In genomic region chr10:29273478-29273877, GRCh38 we compare ENCODE assay signal across 27 cellular contexts. TPM values are rescaled to one million over a fixed set of nuclear protein-coding genes. Genes with fewer than 3 reads are reported as not detected.
DNase-seq lines count a peak whose midpoint lies in the region; ATAC-seq and TF ChIP-seq lines count a peak whose summit lies in the region.
"Had no signal": no experiment of that assay in that cellular context is flagged by ENCODE, and none has a peak within 500 bp of the region (broad histone marks: within the 10 kb centered on the region; RNA-seq: fewer than 3 reads in every experiment).

No MANE protein-coding gene starts in this region.

- H3K27ac Mint-ChIP-seq in endodermal cell = peak overlapping the region; percentile 81
- H3K27ac Mint-ChIP-seq in activated CD4-positive, alpha-beta T cell treated with anti-CD3 and anti-CD28 coated beads, Interleukin-2, amount 10 ng/mL, durations not matched to agents 24 days and 14 days = no peak overlapping the region
- H3K27ac Mint-ChIP-seq: CD4-positive, alpha-beta T cell had no signal

- H2BK5ac ChIP-seq in neuronal stem cell (ENCODE audit: low read length) = no peak overlapping the region

- H3K27ac ChIP-seq in endodermal cell (ENCODE audit: low read depth, low read length) (no peak overlapping the region), neuronal stem cell (replicated peaks; ENCODE audit: low read length) (no peak overlapping the region)
- H3K27ac ChIP-seq: 22Rv1, BLaER1, GM23248, RWPE1 had no signal

- H3K4me2 ChIP-seq in neuronal stem cell (ENCODE audit: insufficient read depth, low read length, poor library complexity, severe bottlenecking) = no peak overlapping the region
- H3K4me2 ChIP-seq: BLaER1 had no signal

- H4K8ac ChIP-seq in neuronal stem cell (ENCODE audit: low read depth, low read length) = no peak overlapping the region

- peaks cover 16% of the 10 kb centered on the region for H3K9me3 Mint-ChIP-seq in endodermal cell
- H3K9me3 Mint-ChIP-seq in activated CD4-positive, alpha-beta T cell treated with anti-CD3 and anti-CD28 coated beads, Interleukin-2, amount 10 ng/mL, durations not matched to agents 24 days and 14 days = no peaks in the 10 kb centered on the region
- H3K9me3 Mint-ChIP-seq: CD4-positive, alpha-beta T cell had no signal

- peaks cover 4% of the 10 kb centered on the region for H3K4me1 Mint-ChIP-seq in endodermal cell
- no peaks in the 10 kb centered on the region for H3K4me1 Mint-ChIP-seq in activated CD4-positive, alpha-beta T cell treated with anti-CD3 and anti-CD28 coated beads, Interleukin-2, amount 10 ng/mL, durations not matched to agents 24 days and 14 days

- DNase-seq in ELF-1 (ENCODE audit: low read depth, low spot score) = peak; percentile 67
- DNase-seq in endodermal cell = peak; percentile 85
- peak; percentile 22 for DNase-seq in kidney tubule cell (ENCODE audit: low spot score)
- no peak for DNase-seq in neuronal stem cell (ENCODE audit: low spot score)
- no peak for DNase-seq in SHP77 treated with DMSO at 0.1 percent for 48 hours (lab: John Stamatoyannopoulos, UW)
- DNase-seq in activated CD4-positive, alpha-beta T cell treated with anti-CD3 and anti-CD28 coated beads, Interleukin-2, amount 10 ng/mL, durations not matched to agents 24 days and 14 days = no peak
- DNase-seq: ACHN; CD4-positive, alpha-beta T cell; COR-L47; DMS79; GM23248; MG63; NCI-H1417; NCI-H187; NCI-H2107; NCI-H446 treated with DMSO at 0.1 percent for 48 hours; NCI-H526 treated with DMSO at 0.1 percent for 48 hours; PC-3; SIG-M5 had no signal

- peak overlapping the region; percentile 25 for H3K4me3 ChIP-seq in endodermal cell (ENCODE audit: low read length)
- H3K4me3 ChIP-seq in neuronal stem cell (ENCODE audit: low read length in 2 of 2) = no peak overlapping the region
- H3K4me3 ChIP-seq: BLaER1, GM23248, MG63 had no signal

- H3K18ac ChIP-seq in neuronal stem cell (ENCODE audit: low read length) = no peak overlapping the region

- no peak overlapping the region for H3K4ac ChIP-seq in neuronal stem cell (ENCODE audit: low read length)

- H2AK5ac ChIP-seq in neuronal stem cell (ENCODE audit: low read depth, low read length) = no peak overlapping the region

- H3K23ac ChIP-seq in neuronal stem cell (ENCODE audit: low read depth, low read length, poor library complexity) = no peak overlapping the region

- no peaks in the 10 kb centered on the region for H3K36me3 Mint-ChIP-seq in endodermal cell (ENCODE audit: low read depth)
- H3K36me3 Mint-ChIP-seq in activated CD4-positive, alpha-beta T cell treated with anti-CD3 and anti-CD28 coated beads, Interleukin-2, amount 10 ng/mL, durations not matched to agents 24 days and 14 days (ENCODE audit: low read depth) = no peaks in the 10 kb centered on the region

- no peak for TF ChIP-seq CTCF in endodermal cell (conservative IDR thresholded peaks at IDR 0.05)

- peak overlapping the region; percentile 3 for H3K4me3 Mint-ChIP-seq in endodermal cell
- no peak overlapping the region for H3K4me3 Mint-ChIP-seq in activated CD4-positive, alpha-beta T cell treated with anti-CD3 and anti-CD28 coated beads, Interleukin-2, amount 10 ng/mL, durations not matched to agents 24 days and 14 days
- H3K4me3 Mint-ChIP-seq: CD4-positive, alpha-beta T cell had no signal

- no peak overlapping the region for H3K14ac ChIP-seq in neuronal stem cell (ENCODE audit: low read length)

- H3K79me1 ChIP-seq in neuronal stem cell (ENCODE audit: low read depth, low read length) = no peaks in the 10 kb centered on the region

- H3K4me1 ChIP-seq in endodermal cell (ENCODE audit: control insufficient read depth, insufficient read depth, low read length) = no peaks in the 10 kb centered on the region
- H3K4me1 ChIP-seq in neuronal stem cell (ENCODE audit: control insufficient read depth in 2 of 2, insufficient read depth in 1 of 2, low read depth in 1 of 2, low read length in 2 of 2) = peaks cover 0 to 1% of the 10 kb centered on the region in 2 donors
- H3K4me1 ChIP-seq: BLaER1 had no signal

- H3K36me3 ChIP-seq in endodermal cell (ENCODE audit: control insufficient read depth, insufficient read depth, low read length) (no peaks in the 10 kb centered on the region), neuronal stem cell (replicated peaks in 1 of 2; ENCODE audit: control insufficient read depth in 2 of 2, insufficient read depth in 2 of 2, low read length in 2 of 2) (no peaks in the 10 kb centered on the region)
- H3K36me3 ChIP-seq: BLaER1, MG63 had no signal

- no peaks in the 10 kb centered on the region for H3K27me3 Mint-ChIP-seq in endodermal cell (ENCODE audit: insufficient read depth)
- no peaks in the 10 kb centered on the region for H3K27me3 Mint-ChIP-seq in activated CD4-positive, alpha-beta T cell treated with anti-CD3 and anti-CD28 coated beads, Interleukin-2, amount 10 ng/mL, durations not matched to agents 24 days and 14 days

- H3K27me3 ChIP-seq in endodermal cell (ENCODE audit: control insufficient read depth, insufficient read depth, low read length, poor library complexity, severe bottlenecking) (no peaks in the 10 kb centered on the region), neuronal stem cell (ENCODE audit: control insufficient read depth in 3 of 3, insufficient read depth in 3 of 3, low read depth in 1 of 3, low read length in 3 of 3) (no peaks in the 10 kb centered on the region)
- H3K27me3 ChIP-seq: BLaER1, MG63 had no signal

- no peak overlapping the region for H2AFZ ChIP-seq in neuronal stem cell (ENCODE audit: low read length)
- H2AFZ ChIP-seq: GM23248 had no signal

- no peak overlapping the region for H2BK15ac ChIP-seq in neuronal stem cell (ENCODE audit: low read length)

- H2BK120ac ChIP-seq in neuronal stem cell (ENCODE audit: low read depth, low read length) = no peak overlapping the region

- intact Hi-C loops in activated CD4-positive, alpha-beta T cell treated with anti-CD3 and anti-CD28 coated beads, Interleukin-2, amount 10 ng/mL, durations not matched to agents 24 days and 14 days (cut with micrococcal nuclease) = no loop called here

- no peak overlapping the region for H3K9ac ChIP-seq in endodermal cell (ENCODE audit: extremely low read depth, low read length, poor library complexity, severe bottlenecking)
- no peak overlapping the region for H3K9ac ChIP-seq in neuronal stem cell (ENCODE audit: low read depth, low read length, poor library complexity)
- H3K9ac ChIP-seq: BLaER1, GM23248 had no signal

- H3K9me3 ChIP-seq in endodermal cell (ENCODE audit: control insufficient read depth, low read length) (peaks cover 30% of the 10 kb centered on the region), neuronal stem cell (replicated peaks in 1 of 2; ENCODE audit: control insufficient read depth in 2 of 2, insufficient read depth in 1 of 2, low read depth in 1 of 2, low read length in 2 of 2) (no peaks in the 10 kb centered on the region)
- H3K9me3 ChIP-seq: BLaER1, MG63 had no signal

- ATAC-seq in GM19035 (IDR thresholded peaks at IDR 0.05; ENCODE audit: unreplicated experiment) = no peak
- no peak for ATAC-seq in HG02885 (IDR thresholded peaks at IDR 0.05; ENCODE audit: poor library complexity, unreplicated experiment)
- ATAC-seq: HCT116, PC-3, SK-N-SH treated with all-trans-retinoic acid at 6 μM for 48 hours had no signal

- no peak overlapping the region for H2BK12ac ChIP-seq in neuronal stem cell (ENCODE audit: low read length)

- WGBS in endodermal cell (ENCODE audit: insufficient coverage in 1 of 2, insufficient read length in 1 of 2), 2 experiments = 30 to 40% methylated on average over 5 of the region's 5 CpGs
- WGBS in neuronal stem cell (ENCODE audit: extremely low coverage in 2 of 2, insufficient read length in 2 of 2, insufficient replicate concordance in 1 of 2), 2 donors = no CpG with 5 or more reads among the region's 5 CpGs

- peak overlapping the region; percentile 12 for H4K91ac ChIP-seq in neuronal stem cell (ENCODE audit: low read depth, low read length, poor library complexity)

RNA-seq across cellular contexts. Expression of gene LYZL1, which starts 15.4 kb away (rescaled TPM):
- not detected for total RNA-seq in endodermal cell
- not detected for polyA plus RNA-seq in endodermal cell (2013, experiment 1 of 2)
- polyA plus RNA-seq in endodermal cell (2013, experiment 2 of 2) = not detected
- polyA plus RNA-seq in neuronal stem cell (2013, experiment 1 of 2) = not detected
- not detected for polyA plus RNA-seq in neuronal stem cell (2013, experiment 2 of 2)
- total RNA-seq in activated CD4-positive, alpha-beta T cell treated with anti-CD3 and anti-CD28 coated beads, Interleukin-2, amount 10 ng/mL, durations not matched to agents 24 days and 14 days = not detected in 2 replicates
- total RNA-seq: CD4-positive, alpha-beta T cell; GM23248; LHCN-M2; PC-3 had no signal
- polyA plus RNA-seq: GM23248 had no signal

Comparison
In these comparisons a context has a peak if more than half of its experiments do, and no peak if none do; other contexts are left out.
1. DNase-seq: peak in ELF-1 (single experiment), endodermal cell (single experiment) and kidney tubule cell (single experiment); none in neuronal stem cell (single experiment), SHP77 treated with DMSO at 0.1 percent for 48 hours (single experiment) and activated CD4-positive, alpha-beta T cell treated with anti-CD3 and anti-CD28 coated beads, Interleukin-2, amount 10 ng/mL, durations not matched to agents 24 days and 14 days (single experiment).